ENCODE assay signal across 25 cellular contexts in genomic region chr13:73691891-73692290, GRCh38.
"Had no signal": no experiment of that assay in that cellular context is flagged by ENCODE, and none has a peak within 500 bp of the region (broad histone marks: within the 10 kb centered on the region; RNA-seq: fewer than 3 reads in every experiment).

No MANE protein-coding gene starts in this region.

- H3K4me3 Mint-ChIP-seq: immature natural killer cell; naive B cell; natural killer cell; stimulated activated naive B cell treated with anti-CD40 and anti-IgM and Interleukin-4, amounts not matched to agents 10 μg/mL and 1 μg/mL and 100 μg/mL, for 72 hours had no signal

- H3K27me3 Mint-ChIP-seq: naive B cell; progenitor cell of endocrine pancreas; stimulated activated naive B cell treated with anti-CD40 and anti-IgM and Interleukin-4, amounts not matched to agents 10 μg/mL and 1 μg/mL and 100 μg/mL, for 72 hours had no signal

- ATAC-seq: left colon; left lung; lower lobe of right lung; natural killer cell; right lobe of liver; stimulated activated naive B cell treated with anti-CD40 and anti-IgM and Interleukin-4, amounts not matched to agents 10 μg/mL and 1 μg/mL and 100 μg/mL, for 72 hours; stimulated activated naive CD8-positive, alpha-beta T cell treated with anti-CD3 and anti-CD28 coated beads, Interleukin-15, Interleukin-2, amounts not matched to agents 100 U/mL and 50 U/mL, for 24 hours; upper lobe of right lung had no signal

- H3K27me3 ChIP-seq: left lung, ovary, right atrium auricular region, right lobe of liver, stomach, testis, tibial artery, upper lobe of right lung had no signal

- H3K4me3 ChIP-seq: left lung, lower lobe of right lung, ovary, right atrium auricular region, right lobe of liver, stomach, testis, tibial artery, upper lobe of right lung had no signal

- H3K27ac Mint-ChIP-seq: naive B cell; progenitor cell of endocrine pancreas; stimulated activated naive B cell treated with anti-CD40 and anti-IgM and Interleukin-4, amounts not matched to agents 10 μg/mL and 1 μg/mL and 100 μg/mL, for 72 hours had no signal

- DNase-seq: hypothalamus; immature natural killer cell; kidney; left colon; left lung; lower lobe of right lung; mammary epithelial cell; mesenchymal stem cell; naive B cell; natural killer cell; ovary; right lobe of liver; stimulated activated CD4-positive, alpha-beta T cell treated with anti-CD3 and anti-CD28 coated beads, Interleukin-12 subunit alpha, Interleukin-12 subunit beta, amount 100 ng/mL, for 4 hours; stimulated activated CD4-positive, alpha-beta T cell treated with anti-CD3 and anti-CD28 coated beads, Interleukin-15, amount 100 ng/mL, for 24 hours; stimulated activated CD4-positive, alpha-beta T cell treated with anti-CD3 and anti-CD28 coated beads, Interleukin-2, amount 100 ng/mL, for 24 hours; stimulated activated CD4-positive, alpha-beta T cell treated with anti-CD3 and anti-CD28 coated beads, Interleukin-4, amount 100 ng/mL, for 1 hour; stimulated activated naive B cell treated with anti-CD40 and anti-IgM and Interleukin-4, amounts not matched to agents 10 μg/mL and 1 μg/mL and 100 μg/mL, for 72 hours; stimulated activated naive CD8-positive, alpha-beta T cell treated with anti-CD3 and anti-CD28 coated beads, Interleukin-15, Interleukin-2, amounts not matched to agents 100 U/mL and 50 U/mL, for 24 hours; stomach; testis; tibial artery; trophoblast cell; upper lobe of right lung had no signal

- H3K9me3 ChIP-seq: left lung, lower lobe of right lung, ovary, right atrium auricular region, right lobe of liver, stomach, testis, tibial artery, upper lobe of right lung had no signal

- H3K9me3 Mint-ChIP-seq: immature natural killer cell; naive B cell; natural killer cell; stimulated activated naive B cell treated with anti-CD40 and anti-IgM and Interleukin-4, amounts not matched to agents 10 μg/mL and 1 μg/mL and 100 μg/mL, for 72 hours had no signal

- H3K4me1 ChIP-seq: left lung, lower lobe of right lung, right atrium auricular region, right lobe of liver, stomach, testis, tibial artery, upper lobe of right lung had no signal

- H3K27ac ChIP-seq: left lung, lower lobe of right lung, ovary, right atrium auricular region, right lobe of liver, stomach, testis, tibial artery, upper lobe of right lung had no signal

- H3K4me1 Mint-ChIP-seq: naive B cell; stimulated activated naive B cell treated with anti-CD40 and anti-IgM and Interleukin-4, amounts not matched to agents 10 μg/mL and 1 μg/mL and 100 μg/mL, for 72 hours had no signal

- H3K36me3 ChIP-seq: left lung, ovary, upper lobe of right lung had no signal
